In genomic region chr6:56244528-56245253, GRCh38 we compare ENCODE assay signal across 1 cellular context.
A peak's percentile ranks its signal among the peaks of the same experiment; 100 is the strongest.
TF ChIP-seq lines count a peak whose summit lies in the region.

No MANE protein-coding gene starts in this region.

TF ChIP-seq in HEK293, 187 proteins besides CTCF, POLR2A, EP300 and RAD21 (continued from another document):
- no peak for TF ChIP-seq ZNF692 (tag by site-specific recombination; IDR thresholded peaks at IDR 0.05)
- TF ChIP-seq ZNF2 (tag by site-specific recombination; IDR thresholded peaks at IDR 0.05): no peak
- TF ChIP-seq, protein P1, sequence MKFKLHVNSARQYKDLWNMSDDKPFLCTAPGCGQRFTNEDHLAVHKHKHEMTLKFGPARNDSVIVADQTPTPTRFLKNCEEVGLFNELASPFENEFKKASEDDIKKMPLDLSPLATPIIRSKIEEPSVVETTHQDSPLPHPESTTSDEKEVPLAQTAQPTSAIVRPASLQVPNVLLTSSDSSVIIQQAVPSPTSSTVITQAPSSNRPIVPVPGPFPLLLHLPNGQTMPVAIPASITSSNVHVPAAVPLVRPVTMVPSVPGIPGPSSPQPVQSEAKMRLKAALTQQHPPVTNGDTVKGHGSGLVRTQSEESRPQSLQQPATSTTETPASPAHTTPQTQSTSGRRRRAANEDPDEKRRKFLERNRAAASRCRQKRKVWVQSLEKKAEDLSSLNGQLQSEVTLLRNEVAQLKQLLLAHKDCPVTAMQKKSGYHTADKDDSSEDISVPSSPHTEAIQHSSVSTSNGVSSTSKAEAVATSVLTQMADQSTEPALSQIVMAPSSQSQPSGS (tag by site-specific recombination; IDR thresholded peaks at IDR 0.05; ENCODE audit: low read depth): peak; percentile 50; the same call in 1 of the 2 replicates
- no peak for TF ChIP-seq ZXDB (tag by site-specific recombination; IDR thresholded peaks at IDR 0.05)
- no peak for TF ChIP-seq ZNF155 (tag by site-specific recombination; IDR thresholded peaks at IDR 0.05)
- no peak for TF ChIP-seq ZSCAN23 (tag by site-specific recombination; IDR thresholded peaks at IDR 0.05)
- TF ChIP-seq ZNF791 (tag by site-specific recombination; IDR thresholded peaks at IDR 0.05): no peak
- 0 out of 2 replicates have a peak, but pooled peaks have one; percentile 18 for TF ChIP-seq ZNF366 (tag by site-specific recombination; conservative IDR thresholded peaks at IDR 0.05)
- TF ChIP-seq HOXA7 (CRISPR knock-in tag; IDR thresholded peaks at IDR 0.05; ENCODE audit: borderline replicate concordance): no peak
- no peak for TF ChIP-seq ZNF10 (tag by site-specific recombination; IDR thresholded peaks at IDR 0.05)
- TF ChIP-seq ZNF664 (tag by site-specific recombination; IDR thresholded peaks at IDR 0.05): peak; percentile 86
- TF ChIP-seq SP2 (tag by site-specific recombination; IDR thresholded peaks at IDR 0.05): no peak
- TF ChIP-seq ZNF623 (tag by site-specific recombination; IDR thresholded peaks at IDR 0.05): no peak
- no peak for TF ChIP-seq ZNF138 (tag by site-specific recombination; IDR thresholded peaks at IDR 0.05; ENCODE audit: borderline replicate concordance)
- no peak for TF ChIP-seq ZNF148 (tag by site-specific recombination; IDR thresholded peaks at IDR 0.05; ENCODE audit: borderline replicate concordance)
- no peak for TF ChIP-seq GLIS2 (tag by site-specific recombination; IDR thresholded peaks at IDR 0.05)
- no peak for TF ChIP-seq ZNF658 (tag by site-specific recombination; IDR thresholded peaks at IDR 0.05)
- TF ChIP-seq, protein P2, sequence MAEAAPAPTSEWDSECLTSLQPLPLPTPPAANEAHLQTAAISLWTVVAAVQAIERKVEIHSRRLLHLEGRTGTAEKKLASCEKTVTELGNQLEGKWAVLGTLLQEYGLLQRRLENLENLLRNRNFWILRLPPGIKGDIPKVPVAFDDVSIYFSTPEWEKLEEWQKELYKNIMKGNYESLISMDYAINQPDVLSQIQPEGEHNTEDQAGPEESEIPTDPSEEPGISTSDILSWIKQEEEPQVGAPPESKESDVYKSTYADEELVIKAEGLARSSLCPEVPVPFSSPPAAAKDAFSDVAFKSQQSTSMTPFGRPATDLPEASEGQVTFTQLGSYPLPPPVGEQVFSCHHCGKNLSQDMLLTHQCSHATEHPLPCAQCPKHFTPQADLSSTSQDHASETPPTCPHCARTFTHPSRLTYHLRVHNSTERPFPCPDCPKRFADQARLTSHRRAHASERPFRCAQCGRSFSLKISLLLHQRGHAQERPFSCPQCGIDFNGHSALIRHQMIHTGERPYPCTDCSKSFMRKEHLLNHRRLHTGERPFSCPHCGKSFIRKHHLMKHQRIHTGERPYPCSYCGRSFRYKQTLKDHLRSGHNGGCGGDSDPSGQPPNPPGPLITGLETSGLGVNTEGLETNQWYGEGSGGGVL (tag by site-specific recombination; IDR thresholded peaks at IDR 0.05): no peak
